In the genomic region with DNA sequence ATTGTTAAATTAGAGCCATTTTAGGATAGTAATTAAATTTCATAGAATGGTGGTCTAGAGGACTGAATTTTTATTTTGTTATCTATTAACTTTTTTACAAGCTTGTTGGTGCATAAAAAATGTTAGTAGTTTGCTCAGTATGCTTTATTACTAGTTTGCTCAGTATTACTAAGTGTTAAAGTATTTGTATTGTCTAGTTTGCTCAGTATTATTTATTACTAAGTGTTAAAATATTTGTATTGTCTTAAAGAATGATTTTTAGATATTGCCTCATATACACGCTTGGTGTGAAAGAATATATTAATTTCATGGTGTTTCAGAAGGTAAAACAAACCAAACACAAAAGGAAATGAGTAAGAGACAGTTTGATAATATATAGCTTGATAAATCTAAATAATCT, we compare ENCODE assay signal across 25 cellular contexts.
"Had no signal": no experiment of that assay in that cellular context is flagged by ENCODE, and none has a peak within 500 bp of the region (broad histone marks: within the 10 kb centered on the region; RNA-seq: fewer than 3 reads in every experiment).

No MANE protein-coding gene starts in this region.

- H3K27me3 ChIP-seq: brain microvascular endothelial cell, SJCRH30 had no signal

- H3K4me2 ChIP-seq: SK-N-SH had no signal

- H3K9me3 ChIP-seq: SJCRH30, SK-N-SH had no signal

- H3K36me3 ChIP-seq: brain microvascular endothelial cell, SJCRH30 had no signal

- ATAC-seq: activated T-cell treated with anti-CD3 and anti-CD28 coated beads, Interleukin-2, amount 50 U/mL, for 4 hours; Panc1 had no signal

- DNase-seq: activated CD4-positive, alpha-beta memory T cell treated with anti-CD3 and anti-CD28 coated beads for 36 hours; activated CD4-positive, alpha-beta T cell treated with anti-CD3 and anti-CD28 coated beads, Interleukin-2, amount 10 ng/mL, durations not matched to agents 7 days and 5 days; activated CD4-positive, CD25-positive, alpha-beta regulatory T cell; activated CD8-positive, alpha-beta memory T cell treated with anti-CD3 and anti-CD28 coated beads for 24 hours; activated effector memory CD4-positive, alpha-beta T cell treated with anti-CD3 and anti-CD28 coated beads, Interleukin-2, amount 50 U/mL, for 16 hours; activated naive CD4-positive, alpha-beta T cell treated with anti-CD3 and anti-CD28 coated beads for 36 hours; activated T-cell treated with anti-CD3 and anti-CD28 coated beads, Interleukin-2, amount 50 U/mL, for 4 hours; brain microvascular endothelial cell; Karpas-422; MM.1S; NCI-H1105 treated with DMSO at 0.1 percent for 48 hours; NCI-H1436 treated with DMSO at 0.1 percent for 48 hours; NCI-H187; NCI-H2081; NCI-H510A treated with DMSO at 0.1 percent for 48 hours; NCI-H69; NK-92 treated with Interleukin-12 subunit alpha and Interleukin-12 subunit beta, amount 100 ng/mL, for 24 hours; OCI-M1; Right ventricle myocardium superior; SJCRH30; SK-N-SH; T-helper 1 cell had no signal

- H3K4me1 ChIP-seq: SJCRH30 had no signal

- H3K27ac ChIP-seq: brain microvascular endothelial cell, RWPE1, SJCRH30, VCaP had no signal

- H3K4me3 ChIP-seq: SJCRH30 had no signal
